15 cellular contexts compared by ENCODE assay signal in genomic region chr14:104280902-104281767, GRCh38.
DNase-seq lines count a peak whose midpoint lies in the region; ATAC-seq, FAIRE-seq and TF ChIP-seq lines count a peak whose summit lies in the region.
"Had no signal": no experiment of that assay in that cellular context is flagged by ENCODE, and none has a peak within 500 bp of the region (broad histone marks: within the 10 kb centered on the region; RNA-seq: fewer than 3 reads in every experiment).

No MANE protein-coding gene starts in this region.

- H3K4ac ChIP-seq in IMR-90 (ENCODE audit: low read depth, low read length) = no peak overlapping the region

- H3K9me3 ChIP-seq in BLaER1 treated with 17β-estradiol and CSF1 and Interleukin-3, amounts not matched to agents 10 nM and 100 nM (replicated peaks in 1 of 11) = no peaks in the 10 kb centered on the region
- H3K9me3 ChIP-seq in IMR-90 (ENCODE audit: control insufficient read depth, insufficient read depth, low read length) = peaks cover 76% of the 10 kb centered on the region
- H3K9me3 ChIP-seq in kidney (ENCODE audit: control insufficient read depth in 1 of 2, low read length in 2 of 2) = no peaks in the 10 kb centered on the region
- no peaks in the 10 kb centered on the region for H3K9me3 ChIP-seq in ovary

- H4K91ac ChIP-seq in IMR-90 (ENCODE audit: insufficient read depth, low read depth, low read length) = no peak overlapping the region

- H3K79me1 ChIP-seq in IMR-90 (ENCODE audit: low read depth in 1 of 2, low read length in 2 of 2) = no peaks in the 10 kb centered on the region

- TF ChIP-seq CTCF in IMR-90 (conservative IDR thresholded peaks at IDR 0.05; ENCODE audit: low read depth, low read length) (no peak), kidney (IDR thresholded peaks at IDR 0.05; ENCODE audit: borderline replicate concordance, extremely low read depth, insufficient read depth) (no peak), ovary (IDR thresholded peaks at IDR 0.05) (no peak)

- dilution Hi-C loops in IMR-90 (cut with HindIII; ENCODE audit: low sequenced_read_pairs, unreplicated experiment) = no loop called here

- H3K56ac ChIP-seq in IMR-90 (ENCODE audit: extremely low read depth, insufficient read depth, low read length) = no peak overlapping the region

- in situ Hi-C loops in IMR-90 (cut with MboI; ENCODE audit: low sequenced_read_pairs) = no loop called here

- H3K4me2 ChIP-seq in BLaER1 treated with 17β-estradiol and CSF1 and Interleukin-3, amounts not matched to agents 10 nM and 100 nM = peak overlapping the region in 9 of 11 experiments; percentile 30 to 87 (median 78); a peak in 18 of 22 replicates
- H3K4me2 ChIP-seq in IMR-90 (ENCODE audit: low read depth, low read length) = no peak overlapping the region

- BruUV-seq in IMR-90 (replicated peaks; lab: Mats Ljungman, UMichigan) = no TSS peak

- peak overlapping the region; percentile 21 for H2AFZ ChIP-seq in IMR-90 (replicated peaks; ENCODE audit: low read length, poor library complexity)

- no peak overlapping the region for H2AK5ac ChIP-seq in IMR-90 (ENCODE audit: low read depth, low read length)

- H4K8ac ChIP-seq in IMR-90 (ENCODE audit: low read depth in 2 of 2, low read length in 2 of 2) = no peak overlapping the region

- no peak for TF ChIP-seq RAD21 in IMR-90 (IDR thresholded peaks at IDR 0.05; ENCODE audit: low read length)

- no peak overlapping the region for H3K4me3 ChIP-seq in BLaER1 treated with 17β-estradiol and CSF1 and Interleukin-3, amounts not matched to agents 10 nM and 100 nM
- H3K4me3 ChIP-seq in IMR-90 (ENCODE audit: insufficient read depth, low read depth, low read length) (no peak overlapping the region), kidney (ENCODE audit: low read length in 2 of 2) (no peak overlapping the region), ovary (no peak overlapping the region)
- H3K4me3 ChIP-seq: K562 had no signal

- H3K36me3 ChIP-seq in BLaER1 treated with 17β-estradiol and CSF1 and Interleukin-3, amounts not matched to agents 10 nM and 100 nM = no peaks in the 10 kb centered on the region
- H3K36me3 ChIP-seq in IMR-90 (ENCODE audit: control insufficient read depth, insufficient read depth, low read length) (no peaks in the 10 kb centered on the region), kidney (ENCODE audit: control insufficient read depth in 1 of 2, insufficient read depth in 2 of 2, low read length in 2 of 2) (no peaks in the 10 kb centered on the region), ovary (no peaks in the 10 kb centered on the region)

- 78% methylated on average over 7 of the region's 24 CpGs; no CpG with 5 or more reads in 1 of the 2 experiments for WGBS in IMR-90 (ENCODE audit: extremely low coverage in 2 of 2, insufficient read length in 1 of 2), 2 experiments
- WGBS in ovary, 3 donors = 88 to 91% (median 90%) methylated on average over 23 to 24 of the region's 24 CpGs

- 0 out of 22 replicates have a peak, but pooled peaks cover 0 to 20% (median 0%) of the 10 kb centered on the region in 11 experiments for H4K20me1 ChIP-seq in BLaER1 treated with 17β-estradiol and CSF1 and Interleukin-3, amounts not matched to agents 10 nM and 100 nM
- no peaks in the 10 kb centered on the region for H4K20me1 ChIP-seq in IMR-90 (ENCODE audit: insufficient read depth, low read length)

- no peak for DNase-seq in IMR-90
- DNase-seq in kidney = peak; percentile 73
- DNase-seq in ovary = peak in 4 of 5 donors; percentile 12 to 28 (median 15)
- no peak for DNase-seq in H54 (ENCODE audit: insufficient read length, low spot score)
- DNase-seq in DMS153 treated with DMSO at 0.1 percent for 48 hours (lab: John Stamatoyannopoulos, UW; ENCODE audit: unreplicated experiment) = no peak
- DNase-seq in DMS53 (lab: John Stamatoyannopoulos, UW) = no peak
- DNase-seq: activated T-cell treated with anti-CD3 and anti-CD28 coated beads, Interleukin-2, amount 50 U/mL, for 4 hours; amniotic stem cell; DND-41; foreskin keratinocyte; NCI-H1092 treated with DMSO at 0.1 percent for 48 hours; SHP77 had no signal

- peaks cover 0 to 46% (median 31%) of the 10 kb centered on the region in 10 experiments; a peak in 16 of 20 replicates for H3K4me1 ChIP-seq in BLaER1 treated with 17β-estradiol and CSF1 and Interleukin-3, amounts not matched to agents 10 nM and 100 nM
- no peaks in the 10 kb centered on the region for H3K4me1 ChIP-seq in IMR-90 (ENCODE audit: control insufficient read depth, insufficient read depth, low read length)
- H3K4me1 ChIP-seq in kidney (ENCODE audit: control insufficient read depth in 1 of 2, insufficient read depth in 1 of 2, low read depth in 1 of 2, low read length in 2 of 2) = no peaks in the 10 kb centered on the region
- H3K4me1 ChIP-seq in ovary (ENCODE audit: insufficient read depth) = peaks cover 2% of the 10 kb centered on the region
- H3K4me1 ChIP-seq: foreskin keratinocyte had no signal

- no peak overlapping the region for H3K14ac ChIP-seq in IMR-90 (replicated peaks; ENCODE audit: low read depth, low read length)

- no peak for TF ChIP-seq POLR2A in IMR-90 (IDR thresholded peaks at IDR 0.05; ENCODE audit: low read depth, low read length)
- TF ChIP-seq POLR2A in ovary (IDR thresholded peaks at IDR 0.05) = no peak
- TF ChIP-seq POLR2A in H54 (IDR thresholded peaks at IDR 0.05; ENCODE audit: low read depth, low read length) = no peak

- no peaks in the 10 kb centered on the region for H3K27me3 ChIP-seq in BLaER1 treated with 17β-estradiol and CSF1 and Interleukin-3, amounts not matched to agents 10 nM and 100 nM
- H3K27me3 ChIP-seq in IMR-90 (ENCODE audit: control insufficient read depth, insufficient read depth, low read length) = no peaks in the 10 kb centered on the region
- H3K27me3 ChIP-seq in ovary = no peaks in the 10 kb centered on the region
- H3K27me3 ChIP-seq: foreskin keratinocyte had no signal

- no peak overlapping the region for H2BK15ac ChIP-seq in IMR-90 (ENCODE audit: low read depth, low read length)

- no peak overlapping the region for H2BK120ac ChIP-seq in IMR-90 (ENCODE audit: low read depth, low read length)

- H4K5ac ChIP-seq in IMR-90 (ENCODE audit: low read depth, low read length) = no peak overlapping the region

- H3K9me1 ChIP-seq in IMR-90 (ENCODE audit: insufficient read depth, low read length) = no peaks in the 10 kb centered on the region

- peak overlapping the region in 5 of 11 experiments; percentile 14 to 66 (median 62); a peak in 6 of 22 replicates for H3K27ac ChIP-seq in BLaER1 treated with 17β-estradiol and CSF1 and Interleukin-3, amounts not matched to agents 10 nM and 100 nM
- H3K27ac ChIP-seq in IMR-90 (ENCODE audit: insufficient read depth, low read length) (no peak overlapping the region), kidney (ENCODE audit: low read depth in 2 of 2, low read length in 2 of 2) (no peak overlapping the region), ovary (no peak overlapping the region)
- H3K27ac ChIP-seq: C4-2B, foreskin keratinocyte had no signal

- no peak overlapping the region for H2BK20ac ChIP-seq in IMR-90 (ENCODE audit: low read depth, low read length)

- POLR2A ChIA-PET in IMR-90 (lab: Charles Lee; ENCODE audit: unreplicated experiment) = no interaction called here

- no peak for TF ChIP-seq EP300 in ovary (IDR thresholded peaks at IDR 0.05)

- intact Hi-C loops in IMR-90 (cut with micrococcal nuclease) = no loop called here
- intact Hi-C loops in kidney (cut with DNase I) = no loop called here
- intact Hi-C loops in ovary (cut with DNase I) = no loop called here

- ATAC-seq in IMR-90 (ENCODE audit: low read depth) = no peak
- ATAC-seq: activated T-cell treated with anti-CD3 and anti-CD28 coated beads, Interleukin-2, amount 50 U/mL, for 4 hours; foreskin keratinocyte; K562 had no signal

- no peak overlapping the region for H3K18ac ChIP-seq in IMR-90 (ENCODE audit: low read depth, low read length)

- no peak overlapping the region for H3K23ac ChIP-seq in IMR-90 (ENCODE audit: low read depth, low read length)

- no peak overlapping the region for H2AK9ac ChIP-seq in IMR-90 (replicated peaks; ENCODE audit: low read depth, low read length, poor library complexity)

- CTCF ChIA-PET in IMR-90 (lab: Yijun Ruan, JAX) = no interaction called here

- peak overlapping the region in 4 of 11 experiments; percentile 52 to 58 (median 56); a peak in 8 of 22 replicates for H3K9ac ChIP-seq in BLaER1 treated with 17β-estradiol and CSF1 and Interleukin-3, amounts not matched to agents 10 nM and 100 nM
- no peak overlapping the region for H3K9ac ChIP-seq in IMR-90 (ENCODE audit: low read depth, low read length)
- no peak overlapping the region for H3K9ac ChIP-seq in kidney (ENCODE audit: low read length in 2 of 2)

- H2BK5ac ChIP-seq in IMR-90 (ENCODE audit: low read depth, low read length, poor library complexity, severe bottlenecking) = no peak overlapping the region

- FAIRE-seq in kidney (lab: Jason Lieb, UNC) = no peak
- FAIRE-seq in H54 (lab: Jason Lieb, UNC) = no peak
- FAIRE-seq: K562 had no signal

TF ChIP-seq in IMR-90, 13 proteins besides CTCF, POLR2A, EP300 and RAD21 (continues in another document):
- TF ChIP-seq, protein P1, sequence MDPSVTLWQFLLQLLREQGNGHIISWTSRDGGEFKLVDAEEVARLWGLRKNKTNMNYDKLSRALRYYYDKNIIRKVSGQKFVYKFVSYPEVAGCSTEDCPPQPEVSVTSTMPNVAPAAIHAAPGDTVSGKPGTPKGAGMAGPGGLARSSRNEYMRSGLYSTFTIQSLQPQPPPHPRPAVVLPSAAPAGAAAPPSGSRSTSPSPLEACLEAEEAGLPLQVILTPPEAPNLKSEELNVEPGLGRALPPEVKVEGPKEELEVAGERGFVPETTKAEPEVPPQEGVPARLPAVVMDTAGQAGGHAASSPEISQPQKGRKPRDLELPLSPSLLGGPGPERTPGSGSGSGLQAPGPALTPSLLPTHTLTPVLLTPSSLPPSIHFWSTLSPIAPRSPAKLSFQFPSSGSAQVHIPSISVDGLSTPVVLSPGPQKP (IDR thresholded peaks at IDR 0.05; ENCODE audit: borderline replicate concordance, low read depth, low read length) = no peak
- TF ChIP-seq BHLHE40 (IDR thresholded peaks at IDR 0.05; ENCODE audit: low read depth, low read length) = no peak
- TF ChIP-seq MXI1 (IDR thresholded peaks at IDR 0.05; ENCODE audit: borderline replicate concordance, low read depth, low read length) = no peak
- TF ChIP-seq SMC3 (IDR thresholded peaks at IDR 0.05; ENCODE audit: low read depth, low read length) = no peak
- no peak for TF ChIP-seq MAZ (IDR thresholded peaks at IDR 0.05; ENCODE audit: borderline replicate concordance, low read depth, low read length)
- no peak for TF ChIP-seq FOS (IDR thresholded peaks at IDR 0.05; ENCODE audit: low read depth, low read length)
- TF ChIP-seq RCOR1 (IDR thresholded peaks at IDR 0.05; ENCODE audit: insufficient replicate concordance, low read length) = no peak
- TF ChIP-seq RFX5 (IDR thresholded peaks at IDR 0.05; ENCODE audit: low read depth, low read length) = no peak
- TF ChIP-seq MAFK (IDR thresholded peaks at IDR 0.05; ENCODE audit: low read depth, low read length) = no peak
- TF ChIP-seq CHD1 (IDR thresholded peaks at IDR 0.05; ENCODE audit: low read depth, low read length) = no peak
- TF ChIP-seq CEBPB (IDR thresholded peaks at IDR 0.05; ENCODE audit: low read depth, low read length) = no peak
- no peak for TF ChIP-seq NFE2L2 (IDR thresholded peaks at IDR 0.05; ENCODE audit: low read depth, low read length)

Comparison
In these comparisons a context has a peak if more than half of its experiments do, and no peak if none do; other contexts are left out.
1. DNase-seq: peak in kidney (single experiment) and ovary (4 of 5); none in IMR-90 (single experiment), H54 (single experiment), DMS153 treated with DMSO at 0.1 percent for 48 hours (single experiment) and DMS53 (single experiment).